In the genomic region with DNA sequence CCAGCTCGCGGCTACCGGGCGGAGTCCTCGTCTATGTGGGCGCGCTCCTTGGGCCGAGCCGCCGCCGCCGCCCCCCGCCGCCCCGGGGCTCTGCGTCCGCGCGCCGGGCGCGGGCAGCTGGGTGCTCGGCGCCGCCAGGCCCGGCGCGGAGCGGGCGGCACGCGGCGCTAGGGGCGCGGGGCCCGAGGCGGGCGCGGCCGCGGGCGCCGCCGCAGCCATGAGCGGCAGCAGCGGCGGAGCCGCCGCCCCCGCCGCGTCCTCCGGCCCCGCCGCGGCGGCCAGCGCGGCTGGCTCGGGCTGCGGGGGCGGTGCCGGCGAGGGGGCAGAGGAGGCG, we compare ENCODE assay signal across 8 cellular contexts. TPM values are rescaled to one million over a fixed set of nuclear protein-coding genes. Genes with fewer than 3 reads are reported as not detected.
DNase-seq lines count a peak whose midpoint lies in the region; ATAC-seq, FAIRE-seq and TF ChIP-seq lines count a peak whose summit lies in the region.

No MANE protein-coding gene starts in this region.

- no peak for FAIRE-seq in A549 (lab: Jason Lieb, UNC)

- H3K4me2 ChIP-seq in A549 (peak overlapping the region; percentile 87), fibroblast of lung (ENCODE audit: extremely low read depth, insufficient read depth, low read length) (no peak overlapping the region)

- H2AFZ ChIP-seq in fibroblast of lung (ENCODE audit: low read length) = no peak overlapping the region

- TF ChIP-seq POLR2A in A549 (IDR thresholded peaks at IDR 0.05; ENCODE audit: low read length) (no peak), stomach (IDR thresholded peaks at IDR 0.05) (no peak)

- TF ChIP-seq EP300 in A549 (IDR thresholded peaks at IDR 0.05) = no peak
- TF ChIP-seq EP300 in stomach (IDR thresholded peaks at IDR 0.05) = no peak

- peaks cover 38% of the 10 kb centered on the region for H3K4me1 ChIP-seq in A549
- H3K4me1 ChIP-seq in HUES6 (ENCODE audit: control insufficient read depth, insufficient read depth, low read length) = peaks cover 33% of the 10 kb centered on the region
- peaks cover 7% of the 10 kb centered on the region for H3K4me1 ChIP-seq in fibroblast of lung (ENCODE audit: control insufficient read depth, extremely low read depth, insufficient read depth, low read length)
- H3K4me1 ChIP-seq in stomach = peaks cover 17 to 45% (median 35%) of the 10 kb centered on the region in 4 donors

- no peak for DNase-seq in A549 (ENCODE audit: low read depth in 1 of 2, low spot score in 1 of 2)
- DNase-seq in fibroblast of lung (ENCODE audit: low read depth in 2 of 2) = no peak
- DNase-seq in stomach = no peak
- no peak for DNase-seq in central memory CD4-positive, alpha-beta T cell
- DNase-seq in activated CD4-positive, alpha-beta T cell treated with anti-CD3 and anti-CD28 coated beads for 48 hours = no peak
- no peak for DNase-seq in SW 1271 (lab: John Stamatoyannopoulos, UW)

- no peaks in the 10 kb centered on the region for H3K36me3 ChIP-seq in HUES6 (ENCODE audit: control insufficient read depth, insufficient read depth, low read length)
- peaks cover 2% of the 10 kb centered on the region for H3K36me3 ChIP-seq in fibroblast of lung (ENCODE audit: control insufficient read depth, insufficient read depth, low read length)
- no peaks in the 10 kb centered on the region for H3K36me3 ChIP-seq in stomach

- H3K9me3 ChIP-seq in A549 = no peaks in the 10 kb centered on the region
- H3K9me3 ChIP-seq in HUES6 (ENCODE audit: control insufficient read depth, insufficient read depth, low read depth, low read length) = no peaks in the 10 kb centered on the region
- H3K9me3 ChIP-seq in fibroblast of lung (ENCODE audit: control insufficient read depth, insufficient read depth, low read depth, low read length) = no peaks in the 10 kb centered on the region
- H3K9me3 ChIP-seq in stomach = no peaks in the 10 kb centered on the region

- TF ChIP-seq RAD21 in A549 (conservative IDR thresholded peaks at IDR 0.05 in 1 of 2, IDR thresholded peaks at IDR 0.05 in 1 of 2) = no peak

- ATAC-seq in A549 (peak in 1 of 2 experiments; percentile 7; a peak in 2 of 6 replicates), GM21360 (IDR thresholded peaks at IDR 0.05; ENCODE audit: unreplicated experiment) (peak; percentile 3)

- peaks cover 54% of the 10 kb centered on the region for H3K79me2 ChIP-seq in fibroblast of lung (ENCODE audit: control insufficient read depth, insufficient read depth, low read length)

- H3K27ac ChIP-seq in A549 (peak overlapping the region; percentile 99 to 100), HUES6 (ENCODE audit: low read depth, low read length) (no peak overlapping the region), fibroblast of lung (ENCODE audit: insufficient read depth, low read length) (no peak overlapping the region), stomach (peak overlapping the region; percentile 91 to 99 (median 97))

- H3K9ac ChIP-seq in HUES6 (ENCODE audit: low read length) = peak overlapping the region; percentile 91
- peak overlapping the region; percentile 91 for H3K9ac ChIP-seq in fibroblast of lung (ENCODE audit: insufficient read depth, low read length)

- TF ChIP-seq CTCF in A549 (IDR thresholded peaks at IDR 0.05) (no peak), fibroblast of lung (conservative IDR thresholded peaks at IDR 0.05 in 1 of 2, IDR thresholded peaks at IDR 0.05 in 1 of 2; ENCODE audit: low read depth in 1 of 2, low read length in 2 of 2) (no peak), stomach (IDR thresholded peaks at IDR 0.05) (no peak)

- peak overlapping the region; percentile 97 for H3K4me3 ChIP-seq in A549
- peak overlapping the region; percentile 96 for H3K4me3 ChIP-seq in HUES6 (ENCODE audit: low read depth, low read length)
- H3K4me3 ChIP-seq in fibroblast of lung (replicated peaks in 1 of 4; ENCODE audit: control extremely low read depth in 1 of 4, insufficient read depth in 1 of 4, low read depth in 3 of 4, low read length in 4 of 4) = peak overlapping the region in 2 of 4 experiments; percentile 96 to 99
- H3K4me3 ChIP-seq in stomach = peak overlapping the region; percentile 77 to 92 (median 88)

- H4K20me1 ChIP-seq in fibroblast of lung (ENCODE audit: control insufficient read depth, extremely low read depth, insufficient read depth, low read length) = no peaks in the 10 kb centered on the region

- H3K27me3 ChIP-seq in HUES6 (ENCODE audit: control insufficient read depth, insufficient read depth, low read length) (no peaks in the 10 kb centered on the region), fibroblast of lung (ENCODE audit: control insufficient read depth, insufficient read depth, low read length) (no peaks in the 10 kb centered on the region), stomach (peaks cover 0 to 3% (median 0%) of the 10 kb centered on the region in 3 donors)

- POLR2A ChIA-PET in A549 (lab: Yijun Ruan, JAX) = interaction anchor here (0.6 to 2.2 kb wide), 12 partner anchors 11 to 157 kb away, joined by 3 to 11 read pairs (median 5); no protein-coding TSS in a partner anchor

- no CpG with 5 or more reads among the region's 65 CpGs for WGBS in A549 (ENCODE audit: missing lambda C conversion rate)
- 0 to 1% (median 0%) methylated on average over 10 to 64 of the region's 65 CpGs; no CpG with 5 or more reads in 2 of the 5 donors for WGBS in stomach, 5 donors

- intact Hi-C loops in stomach (cut with DNase I; ENCODE audit: low total_unique reads) = loop anchor here (10.0 kb wide), 1 partner anchor 71 kb away; no protein-coding TSS in a partner anchor

- CTCF ChIA-PET in A549 (lab: Yijun Ruan, JAX) = interaction anchor here (0.6 to 6.8 kb wide), 25 partner anchors 9 to 208 kb away, joined by 3 to 53 read pairs (median 4); no protein-coding TSS in a partner anchor

TF ChIP-seq in A549, 52 proteins besides CTCF, POLR2A, EP300 and RAD21:
- TF ChIP-seq EHF (CRISPR knock-in tag; IDR thresholded peaks at IDR 0.05) (no peak), MAFK (IDR thresholded peaks at IDR 0.05; ENCODE audit: partially characterized antibody) (no peak), JUNB (IDR thresholded peaks at IDR 0.05) (no peak), CHD2 (IDR thresholded peaks at IDR 0.05; ENCODE audit: low read length, partially characterized antibody) (no peak), HEYL (CRISPR knock-in tag; IDR thresholded peaks at IDR 0.05) (no peak), FOXS1 (CRISPR knock-in tag; IDR thresholded peaks at IDR 0.05) (no peak), HES2 (IDR thresholded peaks at IDR 0.05) (no peak), CHD4 (IDR thresholded peaks at IDR 0.05; ENCODE audit: borderline replicate concordance) (no peak), MAZ (IDR thresholded peaks at IDR 0.05; ENCODE audit: borderline replicate concordance, low read depth, low read length) (no peak), PHF8 (IDR thresholded peaks at IDR 0.05; ENCODE audit: borderline replicate concordance, low read depth) (no peak), CBX2 (IDR thresholded peaks at IDR 0.05; ENCODE audit: borderline replicate concordance, low read depth) (no peak), FOSB (CRISPR knock-in tag; IDR thresholded peaks at IDR 0.05) (no peak), ZFP36 (IDR thresholded peaks at IDR 0.05; ENCODE audit: borderline replicate concordance, partially characterized antibody) (no peak)
- TF ChIP-seq, protein P1, sequence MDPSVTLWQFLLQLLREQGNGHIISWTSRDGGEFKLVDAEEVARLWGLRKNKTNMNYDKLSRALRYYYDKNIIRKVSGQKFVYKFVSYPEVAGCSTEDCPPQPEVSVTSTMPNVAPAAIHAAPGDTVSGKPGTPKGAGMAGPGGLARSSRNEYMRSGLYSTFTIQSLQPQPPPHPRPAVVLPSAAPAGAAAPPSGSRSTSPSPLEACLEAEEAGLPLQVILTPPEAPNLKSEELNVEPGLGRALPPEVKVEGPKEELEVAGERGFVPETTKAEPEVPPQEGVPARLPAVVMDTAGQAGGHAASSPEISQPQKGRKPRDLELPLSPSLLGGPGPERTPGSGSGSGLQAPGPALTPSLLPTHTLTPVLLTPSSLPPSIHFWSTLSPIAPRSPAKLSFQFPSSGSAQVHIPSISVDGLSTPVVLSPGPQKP (IDR thresholded peaks at IDR 0.05; ENCODE audit: low read depth, low read length) = no peak
TF ChIP-seq in A549: peak in this region for 0.

RNA-seq across cellular contexts. Expression of gene TRIO, which starts 0.3 kb away (rescaled TPM):
- polyA plus RNA-seq in A549 (2011; rRNA removed) (79.0 and 91.2 TPM in 2 replicates), A549 (2017; fragmentation: RNase III; extraction: RNeasy Plus Mini Kit Qiagen cat#74134 plus additional on column Dnase treatment) (47.5 to 57.9 TPM (median 48.1 TPM) in 3 replicates), fibroblast of lung (120 and 134 TPM in 2 replicates), stomach (10 to 100 TPM in 2 of 3 donors, 1 to 10 TPM in 1; 9.9 to 20.8 (median 15.3) TPM)
- 63.7 and 64.8 TPM in 2 replicates for polyA plus RNA-seq in A549 (2012; cell fraction: cytosol; rRNA removed)
- polyA plus RNA-seq in A549 (2012; cell fraction: nucleus; rRNA removed) = 217 and 257 TPM in 2 replicates
- 263 and 307 TPM in 2 replicates for polyA minus RNA-seq in A549 (2011; rRNA and poly(A)+ RNA removed)
- total RNA-seq in fibroblast of lung (139 and 281 TPM in 2 replicates), stomach (100 to 1,000 TPM in 4 of 5 donors, 10 to 100 TPM in 1; 67.1 to 558 (median 199) TPM)
- polyA plus RNA-seq in fibroblast of lung (2012) = 77.4 and 100 TPM in 2 replicates
- polyA minus RNA-seq in fibroblast of lung (ENCODE audit: low replicate concordance) = 721 and 815 TPM in 2 replicates

Comparison
In these comparisons a context has a peak if more than half of its experiments do, and no peak if none do; other contexts are left out.
1. H3K27ac ChIP-seq: peak in A549 (2 of 2) and stomach (5 of 5); none in HUES6 (single experiment) and fibroblast of lung (single experiment).